Comparison of ENCODE assay signal across 1 cellular context in the genomic region with DNA sequence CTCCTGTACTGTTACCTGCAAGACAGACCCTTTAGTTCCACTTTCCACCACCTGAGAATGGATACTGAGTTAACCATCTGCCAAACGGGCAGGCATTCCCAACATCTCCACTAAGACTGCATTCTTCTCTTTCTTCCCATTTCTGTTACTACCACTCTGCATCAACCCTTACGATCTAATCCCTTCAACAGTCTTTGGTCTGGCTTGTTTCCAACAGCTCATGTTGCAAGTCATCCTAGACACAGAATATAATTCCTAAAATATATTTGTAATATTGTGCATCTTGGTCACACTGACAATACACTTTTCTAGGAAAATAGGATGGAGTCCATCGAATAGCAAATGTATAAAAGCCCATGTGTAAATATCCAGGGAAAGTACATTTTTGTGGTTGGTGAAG.
A peak's percentile ranks its signal among the peaks of the same experiment; 100 is the strongest.
TF ChIP-seq lines count a peak whose summit lies in the region.

No MANE protein-coding gene starts in this region.

TF ChIP-seq in IMR-90, 13 proteins besides CTCF, POLR2A, EP300 and RAD21:
- TF ChIP-seq RFX5 (IDR thresholded peaks at IDR 0.05; ENCODE audit: low read depth, low read length): no peak
- 0 out of 2 replicates have a peak, but pooled peaks have one; percentile 11 for TF ChIP-seq NFE2L2 (IDR thresholded peaks at IDR 0.05; ENCODE audit: low read depth, low read length)
TF ChIP-seq in IMR-90: peak in this region for 1.
